ENCODE assay signal across 8 cellular contexts in genomic region chr6:33276864-33277662, GRCh38. TPM values are rescaled to one million over a fixed set of nuclear protein-coding genes. Genes with fewer than 3 reads are reported as not detected.
DNase-seq lines count a peak whose midpoint lies in the region; ATAC-seq and TF ChIP-seq lines count a peak whose summit lies in the region.

B3GALT4 (plus strand) TSS chr6:33277123; CDS start chr6:33277420, 297 bp downstream.

- peak; percentile 81 for TF ChIP-seq POLR2A in GM18951 (IDR thresholded peaks at IDR 0.05; ENCODE audit: extremely low read depth, insufficient read depth, insufficient read length)

- H3K9ac ChIP-seq in BLaER1 treated with 17β-estradiol and CSF1 and Interleukin-3, amounts not matched to agents 10 nM and 100 nM, result peak within 1 kb of the TSS; percentile 83 to 99 (median 95)
- peak within 1 kb of the TSS; percentile 98 for H3K9ac ChIP-seq in OCI-LY1 (ENCODE audit: low read length)

- no peaks in the 10 kb centered on the region for H3K27me3 Mint-ChIP-seq in stimulated activated naive B cell treated with anti-CD40 and anti-IgM and Interleukin-4, amounts not matched to agents 10 μg/mL and 1 μg/mL and 100 μg/mL, for 72 hours

- no peaks in the 10 kb centered on the region for H3K9me3 Mint-ChIP-seq in stimulated activated naive B cell treated with anti-CD40 and anti-IgM and Interleukin-4, amounts not matched to agents 10 μg/mL and 1 μg/mL and 100 μg/mL, for 72 hours

- peaks cover 59 to 87% (median 80%) of the 10 kb centered on the region in 11 experiments for H3K36me3 ChIP-seq in BLaER1 treated with 17β-estradiol and CSF1 and Interleukin-3, amounts not matched to agents 10 nM and 100 nM
- H3K36me3 ChIP-seq in OCI-LY1 (ENCODE audit: insufficient read depth, low read length), result peaks cover 78% of the 10 kb centered on the region
- H3K36me3 ChIP-seq in esophagus (ENCODE audit: control insufficient read depth in 2 of 2, insufficient read depth in 2 of 2, low read length in 1 of 2), result peaks cover 5 to 25% of the 10 kb centered on the region in 2 donors

- in situ Hi-C loops in GM18951 (cut with MboI; ENCODE audit: low sequenced_read_pairs, unreplicated experiment), result no loop called here

- H3K4me1 Mint-ChIP-seq in stimulated activated naive B cell treated with anti-CD40 and anti-IgM and Interleukin-4, amounts not matched to agents 10 μg/mL and 1 μg/mL and 100 μg/mL, for 72 hours, result peaks cover 44 to 82% of the 10 kb centered on the region in 2 donors

- peak; percentile 43; the same call in 1 of the 2 replicates for TF ChIP-seq CTCF in OCI-LY1 (IDR thresholded peaks at IDR 0.05; ENCODE audit: low read length)

- ATAC-seq in HG03280 (IDR thresholded peaks at IDR 0.05; ENCODE audit: unreplicated experiment), result peak; percentile 59
- ATAC-seq in stimulated activated naive B cell treated with anti-CD40 and anti-IgM and Interleukin-4, amounts not matched to agents 10 μg/mL and 1 μg/mL and 100 μg/mL, for 72 hours (replicated peaks), result peak; percentile 76 to 79

- H3K9me3 ChIP-seq in BLaER1 treated with 17β-estradiol and CSF1 and Interleukin-3, amounts not matched to agents 10 nM and 100 nM (replicated peaks in 1 of 11), result no peaks in the 10 kb centered on the region
- H3K9me3 ChIP-seq in OCI-LY1 (ENCODE audit: low read length), result no peaks in the 10 kb centered on the region
- H3K9me3 ChIP-seq in esophagus (ENCODE audit: control insufficient read depth in 2 of 2, insufficient read depth in 1 of 2, low read depth in 1 of 2, low read length in 1 of 2), result no peaks in the 10 kb centered on the region

- H3K4me3 ChIP-seq in BLaER1 treated with 17β-estradiol and CSF1 and Interleukin-3, amounts not matched to agents 10 nM and 100 nM, result peak within 1 kb of the TSS; percentile 69 to 92 (median 86)
- H3K4me3 ChIP-seq in OCI-LY1 (ENCODE audit: low read depth, low read length, poor library complexity, severe bottlenecking), result peak within 1 kb of the TSS; percentile 93
- H3K4me3 ChIP-seq in esophagus (ENCODE audit: low read depth in 1 of 2, low read length in 2 of 2), result peak within 1 kb of the TSS; percentile 56 to 62

- H3F3A ChIP-seq in OCI-LY1 (ENCODE audit: insufficient read depth, low read length), result peaks cover 8% of the 10 kb centered on the region; the same call in 1 of the 2 replicates

- no peaks in the 10 kb centered on the region for H3K9me2 ChIP-seq in OCI-LY1 (ENCODE audit: low read depth, low read length)

- H3K4me3 Mint-ChIP-seq in stimulated activated naive B cell treated with anti-CD40 and anti-IgM and Interleukin-4, amounts not matched to agents 10 μg/mL and 1 μg/mL and 100 μg/mL, for 72 hours, result peak within 1 kb of the TSS; percentile 99

- peak within 1 kb of the TSS; percentile 90 to 99 (median 97) for H3K4me2 ChIP-seq in BLaER1 treated with 17β-estradiol and CSF1 and Interleukin-3, amounts not matched to agents 10 nM and 100 nM
- H3K4me2 ChIP-seq in OCI-LY1 (ENCODE audit: low read length), result peak within 1 kb of the TSS; percentile 97

- H3K27ac Mint-ChIP-seq in stimulated activated naive B cell treated with anti-CD40 and anti-IgM and Interleukin-4, amounts not matched to agents 10 μg/mL and 1 μg/mL and 100 μg/mL, for 72 hours, result peak within 1 kb of the TSS; percentile 100

- peaks cover 35 to 95% (median 84%) of the 10 kb centered on the region in 11 experiments; a peak in 21 of 22 replicates for H4K20me1 ChIP-seq in BLaER1 treated with 17β-estradiol and CSF1 and Interleukin-3, amounts not matched to agents 10 nM and 100 nM
- H4K20me1 ChIP-seq in OCI-LY1 (ENCODE audit: insufficient read depth, low read length), result no peaks in the 10 kb centered on the region

- peak; percentile 74 for DNase-seq in activated T-cell treated with anti-CD3 and anti-CD28 coated beads, Interleukin-2, amount 50 U/mL, for 1 hour
- DNase-seq in mucosa of gallbladder (ENCODE audit: low spot score), result peak; percentile 69
- peak; percentile 86 for DNase-seq in stimulated activated naive B cell treated with anti-CD40 and anti-IgM and Interleukin-4, amounts not matched to agents 10 μg/mL and 1 μg/mL and 100 μg/mL, for 72 hours

- H3K4me1 ChIP-seq in BLaER1 treated with 17β-estradiol and CSF1 and Interleukin-3, amounts not matched to agents 10 nM and 100 nM, result peaks cover 71 to 88% (median 77%) of the 10 kb centered on the region in 10 experiments
- H3K4me1 ChIP-seq in OCI-LY1 (ENCODE audit: insufficient read depth, low read length, severe bottlenecking) (peaks cover 56% of the 10 kb centered on the region), esophagus (ENCODE audit: control insufficient read depth in 2 of 2, insufficient read depth in 2 of 2, low read length in 1 of 2) (peaks cover 4 to 12% of the 10 kb centered on the region in 2 donors)

- no peak within 1 kb of the TSS for H2AFZ ChIP-seq in OCI-LY1 (ENCODE audit: low read length)

- H3K36me3 Mint-ChIP-seq in stimulated activated naive B cell treated with anti-CD40 and anti-IgM and Interleukin-4, amounts not matched to agents 10 μg/mL and 1 μg/mL and 100 μg/mL, for 72 hours, result peaks cover 58 to 59% of the 10 kb centered on the region in 2 donors

- peak within 1 kb of the TSS; percentile 78 to 99 (median 84) for H3K27ac ChIP-seq in BLaER1 treated with 17β-estradiol and CSF1 and Interleukin-3, amounts not matched to agents 10 nM and 100 nM
- H3K27ac ChIP-seq in OCI-LY1 (ENCODE audit: low read depth, low read length, poor library complexity, severe bottlenecking) (peak within 1 kb of the TSS; percentile 87), esophagus (ENCODE audit: low read depth in 2 of 2, low read length in 1 of 2) (peak within 1 kb of the TSS; percentile 91 to 98)

- H3K27me3 ChIP-seq in BLaER1 treated with 17β-estradiol and CSF1 and Interleukin-3, amounts not matched to agents 10 nM and 100 nM, result no peaks in the 10 kb centered on the region
- H3K27me3 ChIP-seq in OCI-LY1 (ENCODE audit: insufficient read depth, low read length) (no peaks in the 10 kb centered on the region), esophagus (ENCODE audit: control insufficient read depth in 1 of 2, insufficient read depth in 2 of 2, low read length in 2 of 2) (no peaks in the 10 kb centered on the region)

- 0 to 6% methylated on average over 57 to 80 of the region's 80 CpGs for WGBS in esophagus, 2 donors

- H3K79me2 ChIP-seq in OCI-LY1 (ENCODE audit: insufficient read depth, low read length), result peaks cover 30% of the 10 kb centered on the region

RNA-seq across cellular contexts. Expression of gene B3GALT4, which starts in this region (rescaled TPM):
- 10 to 100 TPM; 21.1 to 27.2 TPM for polyA plus RNA-seq in esophagus
- total RNA-seq in mucosa of gallbladder, result 25.4 TPM

Comparison
In these comparisons a context has a peak if more than half of its experiments do, and no peak if none do; other contexts are left out.
1. Peak in every context shown above with its lines: DNase-seq, ATAC-seq, H3K4me3 ChIP-seq and H3K27ac ChIP-seq.